Comparison of ENCODE assay signal across 17 cellular contexts in the genomic region with DNA sequence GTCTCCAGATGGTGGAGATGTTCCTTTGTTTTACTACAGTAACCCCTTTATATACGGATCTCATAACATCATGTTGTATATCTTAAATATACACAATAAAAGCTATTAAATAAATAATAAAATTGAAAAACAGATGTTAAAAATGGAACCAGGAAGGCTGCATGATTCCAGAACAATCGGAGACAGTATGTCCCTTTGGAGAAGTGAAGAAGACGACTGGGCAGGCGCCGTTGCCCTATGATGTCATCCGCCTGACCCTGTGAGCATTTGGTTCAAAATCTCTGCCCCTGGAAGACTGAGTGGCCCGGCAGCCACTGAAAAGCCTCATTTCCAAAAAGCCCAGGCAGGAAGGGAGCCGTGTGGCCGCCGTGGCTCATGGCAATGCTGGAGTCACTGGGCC. TPM values are rescaled to one million over a fixed set of nuclear protein-coding genes. Genes with fewer than 3 reads are reported as not detected.
DNase-seq lines count a peak whose midpoint lies in the region; ATAC-seq and TF ChIP-seq lines count a peak whose summit lies in the region.
"Had no signal": no experiment of that assay in that cellular context is flagged by ENCODE, and none has a peak within 500 bp of the region (broad histone marks: within the 10 kb centered on the region; RNA-seq: fewer than 3 reads in every experiment).

No MANE protein-coding gene starts in this region.

- no peak overlapping the region for H2AFZ ChIP-seq in osteoblast (ENCODE audit: low read length)
- H2AFZ ChIP-seq: GM23248 had no signal

- no peaks in the 10 kb centered on the region for H3K36me3 ChIP-seq in osteoblast (ENCODE audit: insufficient read depth, low read length)
- H3K36me3 ChIP-seq: BLaER1 had no signal

- peaks cover 11% of the 10 kb centered on the region for H3K4me1 Mint-ChIP-seq in type B pancreatic cell (ENCODE audit: unreplicated experiment)
- H3K4me1 Mint-ChIP-seq: CD4-positive, alpha-beta memory T cell had no signal

- H3K27ac Mint-ChIP-seq in type B pancreatic cell = peak overlapping the region; percentile 50
- H3K27ac Mint-ChIP-seq: CD14-positive monocyte; CD4-positive, alpha-beta memory T cell had no signal

- H3K36me3 Mint-ChIP-seq in type B pancreatic cell = no peaks in the 10 kb centered on the region
- H3K36me3 Mint-ChIP-seq: CD14-positive monocyte; CD4-positive, alpha-beta memory T cell had no signal

- no peaks in the 10 kb centered on the region for H3K27me3 Mint-ChIP-seq in type B pancreatic cell

- H3K4me2 ChIP-seq in osteoblast (ENCODE audit: insufficient read depth, low read length) = no peak overlapping the region
- H3K4me2 ChIP-seq: BLaER1 had no signal

- H3K9me3 Mint-ChIP-seq in type B pancreatic cell = no peaks in the 10 kb centered on the region
- H3K9me3 Mint-ChIP-seq: CD4-positive, alpha-beta memory T cell had no signal

- TF ChIP-seq CTCF in VCaP (conservative IDR thresholded peaks at IDR 0.05) = peak; percentile 30
- TF ChIP-seq CTCF in osteoblast (IDR thresholded peaks at IDR 0.05; ENCODE audit: extremely low read depth, low read depth, low read length) = no peak
- no peak for TF ChIP-seq CTCF in type B pancreatic cell (conservative IDR thresholded peaks at IDR 0.05)

- no peaks in the 10 kb centered on the region for H4K20me1 ChIP-seq in osteoblast (ENCODE audit: insufficient read depth, low read length)
- H4K20me1 ChIP-seq: BLaER1 had no signal

- no peak overlapping the region for H3K4me3 Mint-ChIP-seq in type B pancreatic cell
- H3K4me3 Mint-ChIP-seq: CD14-positive monocyte; CD4-positive, alpha-beta memory T cell had no signal

- no peak overlapping the region for H3K4me3 ChIP-seq in osteoblast (ENCODE audit: insufficient read depth, low read length)
- H3K4me3 ChIP-seq: BLaER1, GM23248 had no signal

- no peaks in the 10 kb centered on the region for H3K27me3 ChIP-seq in osteoblast (ENCODE audit: insufficient read depth, low read length)
- H3K27me3 ChIP-seq: BLaER1 had no signal

- no peak for ATAC-seq in GM21390 (IDR thresholded peaks at IDR 0.05; ENCODE audit: unreplicated experiment)

- H3K27ac ChIP-seq in VCaP = peak overlapping the region; percentile 59
- H3K27ac ChIP-seq in osteoblast (ENCODE audit: low read depth, low read length) = no peak overlapping the region
- H3K27ac ChIP-seq: BLaER1, GM23248 had no signal

- no peaks in the 10 kb centered on the region for H3K79me2 ChIP-seq in osteoblast (ENCODE audit: insufficient read depth, low read length)

- no peaks in the 10 kb centered on the region for H3K9me3 ChIP-seq in osteoblast (ENCODE audit: low read depth, low read length)
- H3K9me3 ChIP-seq: BLaER1 had no signal

- DNase-seq in ELF-1 (ENCODE audit: low read depth, low spot score) (peak; percentile 38), osteoblast (ENCODE audit: insufficient read length, low spot score, missing footprints) (peak; percentile 43), type B pancreatic cell (ENCODE audit: extremely low spot score, unreplicated experiment) (no peak), H4 (ENCODE audit: low spot score) (no peak)
- no peak for DNase-seq in stimulated activated CD8-positive, alpha-beta memory T cell treated with anti-CD3 and anti-CD28 coated beads, Interleukin-4, amount 100 ng/mL, for 48 hours
- DNase-seq: 8988T; CD4-positive, alpha-beta memory T cell; DMS153; DMS79; GF-D8; GM23248; HCEC 1CT; IMR-90 had no signal

- H3K4me1 ChIP-seq in osteoblast (ENCODE audit: insufficient read depth, low read length) = no peaks in the 10 kb centered on the region
- H3K4me1 ChIP-seq: BLaER1 had no signal

RNA-seq across cellular contexts. Expression of a gene that starts 30.8 kb away (rescaled TPM):
- not detected in 2 replicates for total RNA-seq in osteoblast
- 23.7 and 35.6 TPM in 2 replicates for total RNA-seq in type B pancreatic cell (ENCODE audit: low replicate concordance)
- total RNA-seq in H4 (2014; rRNA removed; shearing (Covaris generic)) = 0.06 and 0.50 TPM in 2 replicates
- total RNA-seq: GM23248, IMR-90 had no signal

Comparison
In these comparisons a context has a peak if more than half of its experiments do, and no peak if none do; other contexts are left out.
1. DNase-seq: peak in ELF-1 (single experiment) and osteoblast (single experiment); none in type B pancreatic cell (single experiment), stimulated activated CD8-positive, alpha-beta memory T cell treated with anti-CD3 and anti-CD28 coated beads, Interleukin-4, amount 100 ng/mL, for 48 hours (single experiment) and H4 (single experiment).
2. RNA of a gene that starts 30.8 kb away (total RNA-seq): 23.7 to 35.6 TPM in type B pancreatic cell; 0.06 to 0.50 TPM in H4 and not detected in osteoblast; every median in the first group is over 10 times any median in the second.